Comparison of ENCODE assay signal across 1 cellular context in genomic region chr17:76597156-76598003, GRCh38.
A peak's percentile ranks its signal among the peaks of the same experiment; 100 is the strongest.
TF ChIP-seq lines count a peak whose summit lies in the region.

No MANE protein-coding gene starts in this region.

TF ChIP-seq in GM12878, 131 proteins besides CTCF, POLR2A, EP300 and RAD21 (continued from another document and continues in another):
- TF ChIP-seq ZNF687 (IDR thresholded peaks at IDR 0.05): peak; percentile 71; the same call in 1 of the 2 replicates
- no peak for TF ChIP-seq HDAC2 (IDR thresholded peaks at IDR 0.05)
- TF ChIP-seq SRF (IDR thresholded peaks at IDR 0.05; ENCODE audit: low read depth in 2 of 2, low read length in 2 of 2): no peak
- no peak for TF ChIP-seq MTA3 (IDR thresholded peaks at IDR 0.05; ENCODE audit: borderline replicate concordance, low read length)
- TF ChIP-seq EZH2 (IDR thresholded peaks at IDR 0.05; ENCODE audit: borderline replicate concordance, control insufficient read depth, low read depth, low read length): no peak
- peak; percentile 42 for TF ChIP-seq SP1 (IDR thresholded peaks at IDR 0.05; ENCODE audit: low read depth, low read length)
- peak; percentile 75 for TF ChIP-seq SKIL (IDR thresholded peaks at IDR 0.05; ENCODE audit: low read depth, poor library complexity, severe bottlenecking)
- TF ChIP-seq BHLHE40 (IDR thresholded peaks at IDR 0.05; ENCODE audit: borderline replicate concordance in 1 of 2, low read depth in 2 of 2, low read length in 1 of 2): peak in 1 of 2 experiments; percentile 63; a peak in 2 of 4 replicates
- no peak for TF ChIP-seq MYC (IDR thresholded peaks at IDR 0.05; ENCODE audit: insufficient read depth, insufficient read length, insufficient replicate concordance, low read length, severe bottlenecking)
- TF ChIP-seq IKZF1 (conservative IDR thresholded peaks at IDR 0.05): peak; percentile 88
- no peak for TF ChIP-seq ZNF622 (IDR thresholded peaks at IDR 0.05)
- TF ChIP-seq NR2C1 (IDR thresholded peaks at IDR 0.05): no peak
- no peak for TF ChIP-seq E2F4 (IDR thresholded peaks at IDR 0.05; ENCODE audit: low read depth, low read length)
- peak; percentile 62; the same call in 1 of the 2 replicates for TF ChIP-seq MTA2 (IDR thresholded peaks at IDR 0.05; ENCODE audit: low read depth)
- peak; percentile 64; the same call in 1 of the 2 replicates for TF ChIP-seq DPF2 (IDR thresholded peaks at IDR 0.05)
- no peak for TF ChIP-seq STAT3 (IDR thresholded peaks at IDR 0.05; ENCODE audit: low read depth, low read length)
- TF ChIP-seq ZBTB11 (CRISPR knock-in tag; IDR thresholded peaks at IDR 0.05): no peak
- TF ChIP-seq KAT2A (conservative IDR thresholded peaks at IDR 0.05; ENCODE audit: control insufficient read depth, low read depth, low read length): no peak
- no peak for TF ChIP-seq ZNF274 (IDR thresholded peaks at IDR 0.05; ENCODE audit: insufficient read depth, insufficient read length)
- no peak for TF ChIP-seq RCOR1 (conservative IDR thresholded peaks at IDR 0.05; ENCODE audit: low read depth, low read length)
- TF ChIP-seq ZNF217 (IDR thresholded peaks at IDR 0.05): no peak
- no peak for TF ChIP-seq ZBTB4 (CRISPR knock-in tag; IDR thresholded peaks at IDR 0.05)
- TF ChIP-seq HDGF (IDR thresholded peaks at IDR 0.05): no peak
- no peak for TF ChIP-seq ZSCAN29 (IDR thresholded peaks at IDR 0.05)
- TF ChIP-seq PKNOX1 (IDR thresholded peaks at IDR 0.05): no peak
- TF ChIP-seq WRNIP1 (IDR thresholded peaks at IDR 0.05; ENCODE audit: borderline replicate concordance, low read depth, low read length): no peak
- no peak for TF ChIP-seq GABPA (IDR thresholded peaks at IDR 0.05; ENCODE audit: low read depth)
- no peak for TF ChIP-seq SREBF2 (IDR thresholded peaks at IDR 0.05; ENCODE audit: low read length)
- no peak for TF ChIP-seq CREB1 (IDR thresholded peaks at IDR 0.05; ENCODE audit: low read depth)
- no peak for TF ChIP-seq CREM (IDR thresholded peaks at IDR 0.05; ENCODE audit: low read depth)
- no peak for TF ChIP-seq TBL1XR1 (IDR thresholded peaks at IDR 0.05; ENCODE audit: low read depth, low read length)
- TF ChIP-seq BCL3 (IDR thresholded peaks at IDR 0.05; ENCODE audit: borderline replicate concordance, insufficient read depth, low read depth, low read length, poor library complexity, severe bottlenecking): no peak
- no peak for TF ChIP-seq TAF1 (IDR thresholded peaks at IDR 0.05; ENCODE audit: borderline replicate concordance, low read depth, low read length)
- 0 out of 2 replicates have a peak, but pooled peaks have one; percentile 6 for TF ChIP-seq TCF12 (IDR thresholded peaks at IDR 0.05; ENCODE audit: low read depth, low read length)
- TF ChIP-seq HCFC1 (IDR thresholded peaks at IDR 0.05; ENCODE audit: low read length): no peak
- TF ChIP-seq PRDM15 (CRISPR knock-in tag; IDR thresholded peaks at IDR 0.05): no peak
- no peak for TF ChIP-seq FOS (IDR thresholded peaks at IDR 0.05; ENCODE audit: borderline replicate concordance, extremely low read depth, insufficient read length)
- TF ChIP-seq SMC3 (IDR thresholded peaks at IDR 0.05; ENCODE audit: borderline replicate concordance, low read length): no peak
